Comparison of ENCODE assay signal across 22 cellular contexts in genomic region chr2:134149904-134150303, GRCh38.
DNase-seq lines count a peak whose midpoint lies in the region; ATAC-seq, FAIRE-seq and TF ChIP-seq lines count a peak whose summit lies in the region.
"Had no signal": no experiment of that assay in that cellular context is flagged by ENCODE, and none has a peak within 500 bp of the region (broad histone marks: within the 10 kb centered on the region; RNA-seq: fewer than 3 reads in every experiment).

No MANE protein-coding gene starts in this region.

- H3K18ac ChIP-seq in mesendoderm (ENCODE audit: low read length): no peak overlapping the region

- no peaks in the 10 kb centered on the region for H3K9me3 ChIP-seq in thyroid gland
- H3K9me3 ChIP-seq: ascending aorta, lower lobe of right lung, stomach, upper lobe of left lung had no signal

- H3K27me3 Mint-ChIP-seq in Calu3 (ENCODE audit: unreplicated experiment): no peaks in the 10 kb centered on the region
- H3K27me3 Mint-ChIP-seq in effector memory CD8-positive, alpha-beta T cell: no peaks in the 10 kb centered on the region
- no peaks in the 10 kb centered on the region for H3K27me3 Mint-ChIP-seq in activated naive CD4-positive, alpha-beta T cell treated with anti-CD3 and anti-CD28 coated beads, Interleukin-2, amount 10 ng/mL, durations not matched to agents 7 days and 5 days

- no peak overlapping the region for H2BK5ac ChIP-seq in mesendoderm (ENCODE audit: low read length)

- peaks cover 30% of the 10 kb centered on the region for H3K4me1 Mint-ChIP-seq in Calu3 (ENCODE audit: low read depth, unreplicated experiment)
- H3K4me1 Mint-ChIP-seq in effector memory CD8-positive, alpha-beta T cell (ENCODE audit: low read depth in 2 of 2): peaks cover 29 to 40% of the 10 kb centered on the region in 2 donors
- H3K4me1 Mint-ChIP-seq in activated naive CD4-positive, alpha-beta T cell treated with anti-CD3 and anti-CD28 coated beads, Interleukin-2, amount 10 ng/mL, durations not matched to agents 7 days and 5 days: no peaks in the 10 kb centered on the region

- H3K56ac ChIP-seq in mesendoderm (ENCODE audit: low read length): no peak overlapping the region

- no peak overlapping the region for H2BK15ac ChIP-seq in mesendoderm (replicated peaks; ENCODE audit: low read depth)

- no TSS peak for BruUV-seq in Calu3 (replicated peaks; lab: Mats Ljungman, UMichigan)

- no peaks in the 10 kb centered on the region for H3K27me3 ChIP-seq in mesendoderm (ENCODE audit: insufficient read depth, low read length, poor library complexity)
- no peaks in the 10 kb centered on the region for H3K27me3 ChIP-seq in thyroid gland
- H3K27me3 ChIP-seq: ascending aorta, stomach, upper lobe of left lung had no signal

- intact Hi-C loops in Calu3 (cut with micrococcal nuclease; ENCODE audit: unreplicated experiment) (no loop called here), thyroid gland (cut with DNase I) (no loop called here)

- no peak overlapping the region for H4K8ac ChIP-seq in mesendoderm (ENCODE audit: low read depth, low read length)

- CTCF ChIA-PET in Calu3 (lab: Charles Lee): no interaction called here
- CTCF ChIA-PET in activated naive CD4-positive, alpha-beta T cell treated with anti-CD3 and anti-CD28 coated beads, Interleukin-2, amount 10 ng/mL, durations not matched to agents 7 days and 5 days (lab: Charles Lee): no interaction called here

- TF ChIP-seq CTCF in Calu3 (IDR thresholded peaks at IDR 0.05; ENCODE audit: unreplicated experiment): no peak
- TF ChIP-seq CTCF in thyroid gland (IDR thresholded peaks at IDR 0.05): no peak

- H2AK5ac ChIP-seq in mesendoderm (ENCODE audit: low read length): no peak overlapping the region

- no peaks in the 10 kb centered on the region for H3K9me3 Mint-ChIP-seq in Calu3 (ENCODE audit: low read depth, unreplicated experiment)
- H3K9me3 Mint-ChIP-seq in effector memory CD8-positive, alpha-beta T cell: no peaks in the 10 kb centered on the region
- H3K9me3 Mint-ChIP-seq in activated naive CD4-positive, alpha-beta T cell treated with anti-CD3 and anti-CD28 coated beads, Interleukin-2, amount 10 ng/mL, durations not matched to agents 7 days and 5 days: no peaks in the 10 kb centered on the region

- no peak overlapping the region for H3K4me2 ChIP-seq in mesendoderm (ENCODE audit: low read length)

- no peak overlapping the region for H3K4ac ChIP-seq in mesendoderm (ENCODE audit: low read depth, low read length)

- peaks cover 15% of the 10 kb centered on the region for H3K79me1 ChIP-seq in mesendoderm (ENCODE audit: low read length)

- no peak for FAIRE-seq in HTR-8/SVneo (lab: Jason Lieb, UNC)

- no peak for ATAC-seq in effector memory CD8-positive, alpha-beta T cell (replicated peaks)
- ATAC-seq: lower lobe of right lung had no signal

- no peak for DNase-seq in Calu3
- peak; percentile 24 for DNase-seq in NCI-H146 treated with DMSO at 0.1 percent for 48 hours (lab: John Stamatoyannopoulos, UW; ENCODE audit: unreplicated experiment)
- no peak for DNase-seq in effector memory CD8-positive, alpha-beta T cell
- peak; percentile 69 for DNase-seq in mesendoderm
- DNase-seq in HTR-8/SVneo (ENCODE audit: insufficient read length, low spot score): no peak
- no peak for DNase-seq in thyroid gland
- DNase-seq in NCI-H510A (lab: John Stamatoyannopoulos, UW): no peak
- DNase-seq in activated naive CD4-positive, alpha-beta T cell treated with anti-CD3 and anti-CD28 coated beads, Interleukin-2, amount 10 ng/mL, durations not matched to agents 7 days and 5 days: no peak
- DNase-seq: activated naive CD4-positive, alpha-beta T cell treated with Interleukin-2 at 50 U/mL for 16 hours; AML-193; DMS53; effector CD8-positive, alpha-beta T cell; lower lobe of right lung; MM.1S; NCI-H1694; NCI-H446; NK-92 treated with Interleukin-12 subunit alpha and Interleukin-12 subunit beta, amount 100 ng/mL, for 24 hours; stimulated activated CD4-positive, alpha-beta T cell treated with anti-CD3 and anti-CD28 coated beads, Interleukin-2, amount 100 ng/mL, for 24 hours; stomach; upper lobe of left lung had no signal

- H3K27ac ChIP-seq in mesendoderm (ENCODE audit: low read depth, low read length) (no peak overlapping the region), thyroid gland (no peak overlapping the region)
- H3K27ac ChIP-seq: ascending aorta, lower lobe of right lung, parathyroid adenoma, stomach, upper lobe of left lung had no signal

- no peaks in the 10 kb centered on the region for H3K36me3 ChIP-seq in mesendoderm (ENCODE audit: control insufficient read depth, insufficient read depth, low read length)
- H3K36me3 ChIP-seq in thyroid gland: no peaks in the 10 kb centered on the region
- H3K36me3 ChIP-seq: ascending aorta, lower lobe of right lung, upper lobe of left lung had no signal

- no peak overlapping the region for H3K4me3 ChIP-seq in mesendoderm (ENCODE audit: low read length)
- no peak overlapping the region for H3K4me3 ChIP-seq in thyroid gland (replicated peaks in 1 of 3)
- H3K4me3 ChIP-seq: ascending aorta, lower lobe of right lung, stomach, upper lobe of left lung had no signal

- no peak overlapping the region for H2BK120ac ChIP-seq in mesendoderm (ENCODE audit: low read depth, low read length)

- H3K4me1 ChIP-seq in mesendoderm (ENCODE audit: control insufficient read depth, low read depth, low read length) (peaks cover 9% of the 10 kb centered on the region), thyroid gland (no peaks in the 10 kb centered on the region)
- H3K4me1 ChIP-seq: ascending aorta, parathyroid adenoma had no signal

- no peak overlapping the region for H3K23ac ChIP-seq in mesendoderm (ENCODE audit: low read length)

- H3K9ac ChIP-seq in mesendoderm (ENCODE audit: low read length): no peak overlapping the region
- H3K9ac ChIP-seq: parathyroid adenoma had no signal

- H3K36me3 Mint-ChIP-seq in Calu3 (ENCODE audit: insufficient read depth, unreplicated experiment): peaks cover 10% of the 10 kb centered on the region
- peaks cover 5% of the 10 kb centered on the region for H3K36me3 Mint-ChIP-seq in effector memory CD8-positive, alpha-beta T cell (ENCODE audit: insufficient read depth)
- H3K36me3 Mint-ChIP-seq in activated naive CD4-positive, alpha-beta T cell treated with anti-CD3 and anti-CD28 coated beads, Interleukin-2, amount 10 ng/mL, durations not matched to agents 7 days and 5 days: peaks cover 11% of the 10 kb centered on the region

- peaks cover 14% of the 10 kb centered on the region for H3K79me2 ChIP-seq in mesendoderm (ENCODE audit: control insufficient read depth, insufficient read depth, low read length)

- TF ChIP-seq POLR2A in thyroid gland (IDR thresholded peaks at IDR 0.05): no peak

- H3K27ac Mint-ChIP-seq in Calu3 (ENCODE audit: unreplicated experiment): peak overlapping the region; percentile 4
- H3K27ac Mint-ChIP-seq in effector memory CD8-positive, alpha-beta T cell: peak overlapping the region; percentile 77 to 92
- H3K27ac Mint-ChIP-seq in activated naive CD4-positive, alpha-beta T cell treated with anti-CD3 and anti-CD28 coated beads, Interleukin-2, amount 10 ng/mL, durations not matched to agents 7 days and 5 days: no peak overlapping the region

- no peak overlapping the region for H4K5ac ChIP-seq in mesendoderm (ENCODE audit: low read length)

- H3K4me3 Mint-ChIP-seq in Calu3 (ENCODE audit: low read depth, unreplicated experiment): no peak overlapping the region
- no peak overlapping the region for H3K4me3 Mint-ChIP-seq in effector memory CD8-positive, alpha-beta T cell
- no peak overlapping the region for H3K4me3 Mint-ChIP-seq in activated naive CD4-positive, alpha-beta T cell treated with anti-CD3 and anti-CD28 coated beads, Interleukin-2, amount 10 ng/mL, durations not matched to agents 7 days and 5 days

- WGBS in mesendoderm (ENCODE audit: extremely low coverage, insufficient coverage, low lambda C conversion rate): no CpG with 5 or more reads among the region's 1 CpG
- WGBS in thyroid gland, 2 donors: 62 to 100% methylated on average over 1 of the region's 1 CpG

Comparison
In these comparisons a context has a peak if more than half of its experiments do, and no peak if none do; other contexts are left out.
1. DNase-seq: peak in NCI-H146 treated with DMSO at 0.1 percent for 48 hours (single experiment) and mesendoderm (single experiment); none in Calu3 (single experiment), effector memory CD8-positive, alpha-beta T cell (0 of 3), HTR-8/SVneo (single experiment), thyroid gland (0 of 2), NCI-H510A (single experiment) and activated naive CD4-positive, alpha-beta T cell treated with anti-CD3 and anti-CD28 coated beads, Interleukin-2, amount 10 ng/mL, durations not matched to agents 7 days and 5 days (single experiment).